1 cellular context compared by ENCODE assay signal in the genomic region with DNA sequence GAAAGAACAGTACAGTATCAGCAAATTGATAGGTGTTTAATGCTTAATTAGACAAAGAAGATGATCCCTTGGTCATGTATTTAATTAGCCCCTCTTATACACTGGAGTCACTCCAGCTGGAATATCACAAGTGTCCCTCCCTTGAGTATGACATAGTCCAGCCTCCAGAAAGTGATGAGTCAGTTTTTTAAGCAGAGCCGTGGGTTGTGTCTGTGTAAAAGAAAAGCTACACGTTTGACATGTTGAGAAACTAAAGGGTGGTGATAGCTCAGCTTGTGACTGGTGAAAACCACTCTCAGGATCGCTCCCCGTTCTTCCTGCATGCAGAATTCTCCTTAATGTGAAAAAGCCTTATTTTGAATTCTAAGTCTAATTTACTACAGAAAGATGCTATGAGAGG.
TF ChIP-seq lines count a peak whose summit lies in the region.

No MANE protein-coding gene starts in this region.

TF ChIP-seq in SK-N-SH treated with all-trans-retinoic acid at 6 μM for 48 hours, 23 proteins besides CTCF, POLR2A, EP300 and RAD21:
- TF ChIP-seq, protein P1, sequence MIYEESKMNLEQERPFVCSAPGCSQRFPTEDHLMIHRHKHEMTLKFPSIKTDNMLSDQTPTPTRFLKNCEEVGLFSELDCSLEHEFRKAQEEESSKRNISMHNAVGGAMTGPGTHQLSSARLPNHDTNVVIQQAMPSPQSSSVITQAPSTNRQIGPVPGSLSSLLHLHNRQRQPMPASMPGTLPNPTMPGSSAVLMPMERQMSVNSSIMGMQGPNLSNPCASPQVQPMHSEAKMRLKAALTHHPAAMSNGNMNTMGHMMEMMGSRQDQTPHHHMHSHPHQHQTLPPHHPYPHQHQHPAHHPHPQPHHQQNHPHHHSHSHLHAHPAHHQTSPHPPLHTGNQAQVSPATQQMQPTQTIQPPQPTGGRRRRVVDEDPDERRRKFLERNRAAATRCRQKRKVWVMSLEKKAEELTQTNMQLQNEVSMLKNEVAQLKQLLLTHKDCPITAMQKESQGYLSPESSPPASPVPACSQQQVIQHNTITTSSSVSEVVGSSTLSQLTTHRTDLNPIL (CRISPR knock-in tag; IDR thresholded peaks at IDR 0.05; ENCODE audit: low read depth), result no peak
- TF ChIP-seq ZFP3 (CRISPR knock-in tag; IDR thresholded peaks at IDR 0.05) (no peak), TCF4 (CRISPR knock-in tag; IDR thresholded peaks at IDR 0.05; ENCODE audit: borderline replicate concordance) (no peak), BACH2 (CRISPR knock-in tag; IDR thresholded peaks at IDR 0.05; ENCODE audit: borderline replicate concordance) (no peak), OSR1 (CRISPR knock-in tag; IDR thresholded peaks at IDR 0.05) (no peak), TOX (CRISPR knock-in tag; IDR thresholded peaks at IDR 0.05; ENCODE audit: borderline replicate concordance) (no peak), ESRRG (CRISPR knock-in tag; IDR thresholded peaks at IDR 0.05) (no peak), ZFP30 (CRISPR knock-in tag; IDR thresholded peaks at IDR 0.05) (no peak), CSDC2 (CRISPR knock-in tag; IDR thresholded peaks at IDR 0.05) (no peak), GLIS3 (CRISPR knock-in tag; IDR thresholded peaks at IDR 0.05) (no peak)
- TF ChIP-seq, protein P2, sequence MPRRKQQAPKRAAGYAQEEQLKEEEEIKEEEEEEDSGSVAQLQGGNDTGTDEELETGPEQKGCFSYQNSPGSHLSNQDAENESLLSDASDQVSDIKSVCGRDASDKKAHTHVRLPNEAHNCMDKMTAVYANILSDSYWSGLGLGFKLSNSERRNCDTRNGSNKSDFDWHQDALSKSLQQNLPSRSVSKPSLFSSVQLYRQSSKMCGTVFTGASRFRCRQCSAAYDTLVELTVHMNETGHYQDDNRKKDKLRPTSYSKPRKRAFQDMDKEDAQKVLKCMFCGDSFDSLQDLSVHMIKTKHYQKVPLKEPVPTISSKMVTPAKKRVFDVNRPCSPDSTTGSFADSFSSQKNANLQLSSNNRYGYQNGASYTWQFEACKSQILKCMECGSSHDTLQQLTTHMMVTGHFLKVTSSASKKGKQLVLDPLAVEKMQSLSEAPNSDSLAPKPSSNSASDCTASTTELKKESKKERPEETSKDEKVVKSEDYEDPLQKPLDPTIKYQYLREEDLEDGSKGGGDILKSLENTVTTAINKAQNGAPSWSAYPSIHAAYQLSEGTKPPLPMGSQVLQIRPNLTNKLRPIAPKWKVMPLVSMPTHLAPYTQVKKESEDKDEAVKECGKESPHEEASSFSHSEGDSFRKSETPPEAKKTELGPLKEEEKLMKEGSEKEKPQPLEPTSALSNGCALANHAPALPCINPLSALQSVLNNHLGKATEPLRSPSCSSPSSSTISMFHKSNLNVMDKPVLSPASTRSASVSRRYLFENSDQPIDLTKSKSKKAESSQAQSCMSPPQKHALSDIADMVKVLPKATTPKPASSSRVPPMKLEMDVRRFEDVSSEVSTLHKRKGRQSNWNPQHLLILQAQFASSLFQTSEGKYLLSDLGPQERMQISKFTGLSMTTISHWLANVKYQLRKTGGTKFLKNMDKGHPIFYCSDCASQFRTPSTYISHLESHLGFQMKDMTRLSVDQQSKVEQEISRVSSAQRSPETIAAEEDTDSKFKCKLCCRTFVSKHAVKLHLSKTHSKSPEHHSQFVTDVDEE (CRISPR knock-in tag; IDR thresholded peaks at IDR 0.05), result no peak
- TF ChIP-seq, protein P3, sequence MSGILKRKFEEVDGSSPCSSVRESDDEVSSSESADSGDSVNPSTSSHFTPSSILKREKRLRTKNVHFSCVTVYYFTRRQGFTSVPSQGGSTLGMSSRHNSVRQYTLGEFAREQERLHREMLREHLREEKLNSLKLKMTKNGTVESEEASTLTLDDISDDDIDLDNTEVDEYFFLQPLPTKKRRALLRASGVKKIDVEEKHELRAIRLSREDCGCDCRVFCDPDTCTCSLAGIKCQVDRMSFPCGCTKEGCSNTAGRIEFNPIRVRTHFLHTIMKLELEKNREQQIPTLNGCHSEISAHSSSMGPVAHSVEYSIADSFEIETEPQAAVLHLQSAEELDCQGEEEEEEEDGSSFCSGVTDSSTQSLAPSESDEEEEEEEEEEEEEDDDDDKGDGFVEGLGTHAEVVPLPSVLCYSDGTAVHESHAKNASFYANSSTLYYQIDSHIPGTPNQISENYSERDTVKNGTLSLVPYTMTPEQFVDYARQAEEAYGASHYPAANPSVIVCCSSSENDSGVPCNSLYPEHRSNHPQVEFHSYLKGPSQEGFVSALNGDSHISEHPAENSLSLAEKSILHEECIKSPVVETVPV (CRISPR knock-in tag; IDR thresholded peaks at IDR 0.05), result no peak
